ENCODE assay signal across 9 cellular contexts in the genomic region with DNA sequence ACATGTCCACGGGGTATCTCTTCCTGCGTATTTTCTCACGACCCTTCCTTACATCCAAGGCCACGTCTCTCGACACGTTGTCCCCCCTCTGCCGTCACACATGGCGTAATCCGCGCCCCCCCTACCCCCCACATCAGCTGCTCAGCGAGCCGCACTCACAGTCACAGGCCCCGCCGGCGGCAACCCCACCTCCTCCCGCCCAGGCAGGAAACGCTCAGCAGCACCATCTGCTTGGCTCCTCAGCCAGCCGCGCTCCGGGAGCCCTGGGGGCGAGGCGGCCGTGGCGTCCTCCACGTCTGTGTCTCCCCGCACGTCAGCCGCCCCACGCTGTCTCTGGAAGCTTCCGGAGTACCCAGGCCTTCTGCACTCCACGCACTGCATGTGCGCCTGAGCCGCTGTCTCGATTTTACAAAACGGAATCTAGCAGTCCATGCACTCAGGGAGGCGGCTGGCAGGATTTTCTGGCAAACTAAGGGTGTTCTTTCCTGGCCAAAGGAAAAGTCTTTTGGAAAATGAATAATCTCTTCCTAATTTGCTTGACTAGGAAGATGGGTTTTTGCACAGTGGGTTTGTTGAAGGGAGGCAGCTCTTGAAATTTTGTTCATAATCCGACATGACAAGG.
DNase-seq lines count a peak whose midpoint lies in the region; ATAC-seq and TF ChIP-seq lines count a peak whose summit lies in the region.
"Had no signal": no experiment of that assay in that cellular context is flagged by ENCODE, and none has a peak within 500 bp of the region (broad histone marks: within the 10 kb centered on the region; RNA-seq: fewer than 3 reads in every experiment).

No MANE protein-coding gene starts in this region.

- no peaks in the 10 kb centered on the region for H3K36me3 Mint-ChIP-seq in WTC11

- no peak overlapping the region for H3K4me3 Mint-ChIP-seq in WTC11

- H3K27me3 Mint-ChIP-seq in WTC11 (ENCODE audit: low read depth) = no peaks in the 10 kb centered on the region

- POLR2A ChIA-PET in WTC11 (lab: Charles Lee) = no interaction called here

- ATAC-seq in HG03565 (IDR thresholded peaks at IDR 0.05; ENCODE audit: unreplicated experiment) = peak; percentile 37
- ATAC-seq in WTC11 = peak; percentile 61; the same call in 1 of the 2 replicates
- no peak for ATAC-seq in HG03025 (IDR thresholded peaks at IDR 0.05; ENCODE audit: low FRiP score, unreplicated experiment)

- H3K36me3 ChIP-seq in brain microvascular endothelial cell (replicated peaks) = no peaks in the 10 kb centered on the region

- H3K27me3 ChIP-seq in brain microvascular endothelial cell (replicated peaks) = no peaks in the 10 kb centered on the region

- peak; percentile 35 for TF ChIP-seq POLR2A in GM15510 (IDR thresholded peaks at IDR 0.05; ENCODE audit: borderline replicate concordance, extremely low read depth, insufficient read length)

- peaks cover 14% of the 10 kb centered on the region for H3K4me1 Mint-ChIP-seq in WTC11

- TF ChIP-seq CTCF in WTC11 (IDR thresholded peaks at IDR 0.05) (no peak), brain microvascular endothelial cell (IDR thresholded peaks at IDR 0.05; ENCODE audit: low read depth, low read length, missing control alignments) (no peak)

- in situ Hi-C loops in brain microvascular endothelial cell (cut with HindIII; ENCODE audit: low pct_ligation_motif_present, low sequenced_read_pairs) = no loop called here

- H3K27ac ChIP-seq in brain microvascular endothelial cell = peak overlapping the region; percentile 72
- H3K27ac ChIP-seq: VCaP had no signal

- peak overlapping the region; percentile 26 for H3K4me3 ChIP-seq in brain microvascular endothelial cell (ENCODE audit: low read depth, low read length)

- peak overlapping the region; percentile 32 for H3K27ac Mint-ChIP-seq in WTC11

- CTCF ChIA-PET in WTC11 (lab: Charles Lee) = no interaction called here

- DNase-seq in WTC11 (ENCODE audit: low spot score) (peak; percentile 47), brain microvascular endothelial cell (peak; percentile 76), kidney tubule cell (ENCODE audit: low spot score) (peak; percentile 22), NCI-H187 (lab: John Stamatoyannopoulos, UW) (no peak)
- peak; percentile 64 to 85 for DNase-seq in stimulated activated CD4-positive, alpha-beta T cell treated with anti-CD3 and anti-CD28 coated beads, Interleukin-4, amount 100 ng/mL, for 4 hours

- H3K9me3 Mint-ChIP-seq in WTC11 = no peaks in the 10 kb centered on the region

TF ChIP-seq in WTC11, 78 proteins besides CTCF, POLR2A, EP300 and RAD21:
- TF ChIP-seq OVOL2 (CRISPR knock-in tag; IDR thresholded peaks at IDR 0.05; ENCODE audit: borderline replicate concordance) = no peak
- no peak for TF ChIP-seq ZNF416 (CRISPR knock-in tag; IDR thresholded peaks at IDR 0.05)
- TF ChIP-seq ZNF219 (CRISPR knock-in tag; IDR thresholded peaks at IDR 0.05; ENCODE audit: borderline replicate concordance) = no peak
- no peak for TF ChIP-seq NFE2L1 (CRISPR knock-in tag; IDR thresholded peaks at IDR 0.05)
- TF ChIP-seq, protein P1, sequence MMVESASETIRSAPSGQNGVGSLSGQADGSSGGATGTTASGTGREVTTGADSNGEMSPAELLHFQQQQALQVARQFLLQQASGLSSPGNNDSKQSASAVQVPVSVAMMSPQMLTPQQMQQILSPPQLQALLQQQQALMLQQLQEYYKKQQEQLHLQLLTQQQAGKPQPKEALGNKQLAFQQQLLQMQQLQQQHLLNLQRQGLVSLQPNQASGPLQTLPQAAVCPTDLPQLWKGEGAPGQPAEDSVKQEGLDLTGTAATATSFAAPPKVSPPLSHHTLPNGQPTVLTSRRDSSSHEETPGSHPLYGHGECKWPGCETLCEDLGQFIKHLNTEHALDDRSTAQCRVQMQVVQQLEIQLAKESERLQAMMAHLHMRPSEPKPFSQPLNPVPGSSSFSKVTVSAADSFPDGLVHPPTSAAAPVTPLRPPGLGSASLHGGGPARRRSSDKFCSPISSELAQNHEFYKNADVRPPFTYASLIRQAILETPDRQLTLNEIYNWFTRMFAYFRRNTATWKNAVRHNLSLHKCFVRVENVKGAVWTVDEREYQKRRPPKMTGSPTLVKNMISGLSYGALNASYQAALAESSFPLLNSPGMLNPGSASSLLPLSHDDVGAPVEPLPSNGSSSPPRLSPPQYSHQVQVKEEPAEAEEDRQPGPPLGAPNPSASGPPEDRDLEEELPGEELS (CRISPR knock-in tag; IDR thresholded peaks at IDR 0.05) = no peak
- no peak for TF ChIP-seq HMGA2 (CRISPR knock-in tag; IDR thresholded peaks at IDR 0.05)
- TF ChIP-seq, protein P2, sequence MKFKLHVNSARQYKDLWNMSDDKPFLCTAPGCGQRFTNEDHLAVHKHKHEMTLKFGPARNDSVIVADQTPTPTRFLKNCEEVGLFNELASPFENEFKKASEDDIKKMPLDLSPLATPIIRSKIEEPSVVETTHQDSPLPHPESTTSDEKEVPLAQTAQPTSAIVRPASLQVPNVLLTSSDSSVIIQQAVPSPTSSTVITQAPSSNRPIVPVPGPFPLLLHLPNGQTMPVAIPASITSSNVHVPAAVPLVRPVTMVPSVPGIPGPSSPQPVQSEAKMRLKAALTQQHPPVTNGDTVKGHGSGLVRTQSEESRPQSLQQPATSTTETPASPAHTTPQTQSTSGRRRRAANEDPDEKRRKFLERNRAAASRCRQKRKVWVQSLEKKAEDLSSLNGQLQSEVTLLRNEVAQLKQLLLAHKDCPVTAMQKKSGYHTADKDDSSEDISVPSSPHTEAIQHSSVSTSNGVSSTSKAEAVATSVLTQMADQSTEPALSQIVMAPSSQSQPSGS (CRISPR knock-in tag; IDR thresholded peaks at IDR 0.05; ENCODE audit: borderline replicate concordance, low read depth) = no peak
- no peak for TF ChIP-seq TEAD1 (CRISPR knock-in tag; IDR thresholded peaks at IDR 0.05)
- no peak for TF ChIP-seq NR3C1 (CRISPR knock-in tag; conservative IDR thresholded peaks at IDR 0.05; ENCODE audit: low read depth)
- no peak for TF ChIP-seq IRF2 (CRISPR knock-in tag; IDR thresholded peaks at IDR 0.05; ENCODE audit: borderline replicate concordance, low read depth)
- TF ChIP-seq USF1 (CRISPR knock-in tag; IDR thresholded peaks at IDR 0.05) = no peak
- TF ChIP-seq GRHL2 (CRISPR knock-in tag; IDR thresholded peaks at IDR 0.05; ENCODE audit: insufficient replicate concordance, severe bottlenecking) = no peak
- TF ChIP-seq, protein P3, sequence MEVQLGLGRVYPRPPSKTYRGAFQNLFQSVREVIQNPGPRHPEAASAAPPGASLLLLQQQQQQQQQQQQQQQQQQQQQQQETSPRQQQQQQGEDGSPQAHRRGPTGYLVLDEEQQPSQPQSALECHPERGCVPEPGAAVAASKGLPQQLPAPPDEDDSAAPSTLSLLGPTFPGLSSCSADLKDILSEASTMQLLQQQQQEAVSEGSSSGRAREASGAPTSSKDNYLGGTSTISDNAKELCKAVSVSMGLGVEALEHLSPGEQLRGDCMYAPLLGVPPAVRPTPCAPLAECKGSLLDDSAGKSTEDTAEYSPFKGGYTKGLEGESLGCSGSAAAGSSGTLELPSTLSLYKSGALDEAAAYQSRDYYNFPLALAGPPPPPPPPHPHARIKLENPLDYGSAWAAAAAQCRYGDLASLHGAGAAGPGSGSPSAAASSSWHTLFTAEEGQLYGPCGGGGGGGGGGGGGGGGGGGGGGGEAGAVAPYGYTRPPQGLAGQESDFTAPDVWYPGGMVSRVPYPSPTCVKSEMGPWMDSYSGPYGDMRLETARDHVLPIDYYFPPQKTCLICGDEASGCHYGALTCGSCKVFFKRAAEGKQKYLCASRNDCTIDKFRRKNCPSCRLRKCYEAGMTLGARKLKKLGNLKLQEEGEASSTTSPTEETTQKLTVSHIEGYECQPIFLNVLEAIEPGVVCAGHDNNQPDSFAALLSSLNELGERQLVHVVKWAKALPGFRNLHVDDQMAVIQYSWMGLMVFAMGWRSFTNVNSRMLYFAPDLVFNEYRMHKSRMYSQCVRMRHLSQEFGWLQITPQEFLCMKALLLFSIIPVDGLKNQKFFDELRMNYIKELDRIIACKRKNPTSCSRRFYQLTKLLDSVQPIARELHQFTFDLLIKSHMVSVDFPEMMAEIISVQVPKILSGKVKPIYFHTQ (CRISPR knock-in tag; IDR thresholded peaks at IDR 0.05) = no peak

Comparison
In these comparisons a context has a peak if more than half of its experiments do, and no peak if none do; other contexts are left out.
1. DNase-seq: peak in WTC11 (single experiment), brain microvascular endothelial cell (single experiment), kidney tubule cell (single experiment) and stimulated activated CD4-positive, alpha-beta T cell treated with anti-CD3 and anti-CD28 coated beads, Interleukin-4, amount 100 ng/mL, for 4 hours (2 of 2); none in NCI-H187 (0 of 2).